In the genomic region with DNA sequence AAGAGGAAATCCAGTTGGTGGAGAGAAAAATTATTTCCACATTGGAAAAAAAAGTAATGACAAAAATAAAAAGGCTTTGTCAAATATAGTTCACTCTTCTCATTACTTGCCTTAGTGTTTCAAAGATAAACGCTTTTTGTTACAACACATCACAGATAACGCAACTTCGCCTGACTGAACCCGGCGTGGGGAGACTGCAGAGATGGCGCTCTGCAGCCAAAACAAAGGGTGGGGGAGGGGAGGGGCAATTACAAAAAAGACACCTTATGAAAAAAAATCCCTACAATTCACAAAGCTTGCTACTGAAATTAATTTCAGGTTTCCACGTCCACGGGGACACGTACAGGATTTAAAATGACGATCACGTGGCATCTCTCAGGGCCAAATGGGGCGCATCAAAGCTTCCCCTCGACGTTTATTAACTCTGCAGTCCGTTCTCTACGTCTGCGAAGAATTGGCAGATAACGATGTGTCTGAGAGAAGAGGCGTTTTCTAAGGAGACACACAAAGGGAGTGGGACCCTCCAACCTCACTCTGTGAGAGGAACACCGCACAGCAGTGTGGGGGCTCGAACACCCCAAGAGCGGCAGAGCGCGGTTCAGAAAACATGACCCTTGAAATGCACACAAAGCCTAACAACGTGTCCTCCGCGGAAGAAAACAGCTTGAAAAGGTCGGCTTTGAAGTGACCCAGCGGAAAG, we compare ENCODE assay signal across 8 cellular contexts. TPM values are rescaled to one million over a fixed set of nuclear protein-coding genes. Genes with fewer than 3 reads are reported as not detected.
DNase-seq lines count a peak whose midpoint lies in the region; ATAC-seq, FAIRE-seq and TF ChIP-seq lines count a peak whose summit lies in the region.

No MANE protein-coding gene starts in this region.

- no peak for ATAC-seq in left cardiac atrium
- no peak for ATAC-seq in GM12878
- no peak for ATAC-seq in memory B cell (ENCODE audit: low read depth)
- ATAC-seq in upper lobe of left lung (ENCODE audit: low FRiP score in 2 of 2) = peak in 1 of 2 donors; percentile 0
- no peak for ATAC-seq in HG03097 (IDR thresholded peaks at IDR 0.05; ENCODE audit: low FRiP score, unreplicated experiment)

- no peaks in the 10 kb centered on the region for H3K9me3 Mint-ChIP-seq in memory B cell

- intact Hi-C loops in left cardiac atrium (cut with DNase I) = no loop called here
- intact Hi-C loops in GM12878 (cut with micrococcal nuclease; ENCODE audit: unreplicated experiment) = no loop called here

- H3K4me2 ChIP-seq in GM12878 (ENCODE audit: control insufficient read depth, insufficient read depth) = peak overlapping the region; percentile 99

- peaks cover 28% of the 10 kb centered on the region for H3K79me2 ChIP-seq in GM12878 (ENCODE audit: control insufficient read depth, insufficient read depth, low read length)

- no peaks in the 10 kb centered on the region for H3K27me3 ChIP-seq in cardiac muscle cell
- peaks cover 0 to 3% of the 10 kb centered on the region in 2 experiments; a peak in 3 of 4 replicates for H3K27me3 ChIP-seq in GM12878 (replicated peaks in 1 of 2; ENCODE audit: control insufficient read depth in 2 of 2, insufficient read depth in 2 of 2, low read length in 1 of 2)
- H3K27me3 ChIP-seq in upper lobe of left lung = peaks cover 0 to 9% (median 4%) of the 10 kb centered on the region in 4 donors

- peaks cover 14% of the 10 kb centered on the region for H3K4me1 Mint-ChIP-seq in memory B cell

- no peaks in the 10 kb centered on the region for H3K9me3 ChIP-seq in cardiac muscle cell (ENCODE audit: low read depth)
- no peaks in the 10 kb centered on the region for H3K9me3 ChIP-seq in GM12878 (replicated peaks; ENCODE audit: control insufficient read depth, insufficient read depth, low read length)
- H3K9me3 ChIP-seq in upper lobe of left lung = no peaks in the 10 kb centered on the region

- H3K4me3 Mint-ChIP-seq in memory B cell = peak overlapping the region; percentile 90

- CTCF ChIA-PET in GM12878 (lab: Yijun Ruan, JAX) = no interaction called here

- H3K36me3 ChIP-seq in cardiac muscle cell (peaks cover 7% of the 10 kb centered on the region), GM12878 (ENCODE audit: control insufficient read depth in 2 of 2, insufficient read depth in 2 of 2, low read length in 1 of 2) (no peaks in the 10 kb centered on the region), upper lobe of left lung (no peaks in the 10 kb centered on the region)

- no peak overlapping the region for H3K27ac ChIP-seq in cardiac muscle cell
- H3K27ac ChIP-seq in GM12878 (ENCODE audit: control insufficient read depth, insufficient read depth) = no peak overlapping the region
- H3K27ac ChIP-seq in upper lobe of left lung = peak overlapping the region; percentile 46 to 88 (median 64)

- FAIRE-seq in GM12878 (lab: Jason Lieb, UNC) = no peak

- H4K20me1 ChIP-seq in GM12878 (ENCODE audit: control insufficient read depth, insufficient read depth) = no peaks in the 10 kb centered on the region

- peaks cover 18% of the 10 kb centered on the region for H3K4me1 ChIP-seq in cardiac muscle cell (ENCODE audit: low read depth)
- H3K4me1 ChIP-seq in GM12878 (ENCODE audit: control insufficient read depth, insufficient read depth, low read length) = peaks cover 9% of the 10 kb centered on the region
- H3K4me1 ChIP-seq in upper lobe of left lung = peaks cover 5 to 33% (median 20%) of the 10 kb centered on the region in 4 donors

- SMC1A ChIA-PET in GM12878 (lab: Charles Lee; ENCODE audit: uncharacterized antibody, unreplicated experiment) = no interaction called here

- H3K9ac ChIP-seq in GM12878 (ENCODE audit: control insufficient read depth, insufficient read depth, low read length) = no peak overlapping the region

- peak overlapping the region; percentile 45 for H3K27ac Mint-ChIP-seq in memory B cell

- H3K36me3 Mint-ChIP-seq in memory B cell = no peaks in the 10 kb centered on the region

- RAD21 ChIA-PET in GM12878 (lab: Charles Lee; ENCODE audit: unreplicated experiment) = no interaction called here

- no peaks in the 10 kb centered on the region for H3K27me3 Mint-ChIP-seq in memory B cell

- 3% methylated on average over 29 of the region's 29 CpGs for WGBS in GM12878 (ENCODE audit: insufficient coverage, insufficient replicate concordance, low lambda C conversion rate, missing lambda C conversion rate)
- WGBS in upper lobe of left lung, 2 donors = 28 to 34% methylated on average over 27 to 29 of the region's 29 CpGs

- TF ChIP-seq POLR2A in GM12878 (IDR thresholded peaks at IDR 0.05; ENCODE audit: low read depth, low read length) (no peak), upper lobe of left lung (IDR thresholded peaks at IDR 0.05) (no peak)

- BruUV-seq in GM12878 (replicated peaks; lab: Mats Ljungman, UMichigan) = no TSS peak

- TF ChIP-seq RAD21 in GM12878 (IDR thresholded peaks at IDR 0.05; ENCODE audit: insufficient read depth, low read depth, low read length) = no peak

- H2AFZ ChIP-seq in GM12878 (ENCODE audit: control insufficient read depth, low read depth, low read length) = peak overlapping the region; percentile 40

- DNase-seq in cardiac muscle cell (ENCODE audit: low read depth in 1 of 2, low spot score in 1 of 2) = peak in 1 of 2 donors; percentile 68
- no peak for DNase-seq in left cardiac atrium
- DNase-seq in GM12878 (ENCODE audit: low read depth, low spot score) = no peak
- DNase-seq in memory B cell (ENCODE audit: low spot score in 2 of 2) = no peak
- DNase-seq in upper lobe of left lung = no peak
- no peak for DNase-seq in cerebellar cortex (ENCODE audit: low spot score)
- no peak for DNase-seq in NCI-H345 treated with DMSO at 0.1 percent for 48 hours (lab: John Stamatoyannopoulos, UW; ENCODE audit: unreplicated experiment)

- POLR2A ChIA-PET in GM12878 (lab: Charles Lee) = no interaction called here

- H3K4me3 ChIP-seq in cardiac muscle cell (peak overlapping the region; percentile 86), GM12878 (peak overlapping the region; percentile 84), upper lobe of left lung (peak overlapping the region; percentile 67 to 81 (median 78))

- TF ChIP-seq EP300 in GM12878 (IDR thresholded peaks at IDR 0.05; ENCODE audit: borderline replicate concordance in 1 of 2, control insufficient read depth in 1 of 2, low read depth in 2 of 2, low read length in 2 of 2) (no peak), upper lobe of left lung (IDR thresholded peaks at IDR 0.05) (no peak)

- in situ Hi-C loops in GM12878 (cut with MboI) = no loop called here

- TF ChIP-seq CTCF in cardiac muscle cell (IDR thresholded peaks at IDR 0.05; ENCODE audit: low read depth, low read length) (no peak), GM12878 (IDR thresholded peaks at IDR 0.05 in 2 of 3, conservative IDR thresholded peaks at IDR 0.05 in 1 of 3; ENCODE audit: control insufficient read depth in 2 of 3, extremely low read depth in 1 of 3, insufficient read depth in 1 of 3, low read depth in 3 of 3, low read length in 3 of 3) (no peak), upper lobe of left lung (IDR thresholded peaks at IDR 0.05) (no peak)

TF ChIP-seq in GM12878, 131 proteins besides CTCF, POLR2A, EP300 and RAD21 (continues in another document):
- no peak for TF ChIP-seq CREM (IDR thresholded peaks at IDR 0.05; ENCODE audit: low read depth)
- no peak for TF ChIP-seq KLF5 (IDR thresholded peaks at IDR 0.05; ENCODE audit: partially characterized antibody)
- no peak for TF ChIP-seq ZBTB4 (CRISPR knock-in tag; IDR thresholded peaks at IDR 0.05)

RNA-seq across cellular contexts. Expression of gene AFDN, which starts 1.5 kb away (rescaled TPM):
- total RNA-seq in cardiac muscle cell (113 and 299 TPM in 2 replicates), left cardiac atrium (10 to 100 TPM; 53.9 to 57.1 TPM), GM12878 (2014; rRNA removed) (47.2 and 52.8 TPM in 2 replicates), GM12878 (2014; rRNA removed; fragmentation: Illumina TruSeq; extraction: Trizol) (65.4 and 65.7 TPM in 2 replicates), GM12878 (2021) (67.8 and 68.2 TPM in 2 replicates), upper lobe of left lung (100 to 1,000 TPM; 149 to 517 (median 265) TPM)
- polyA plus RNA-seq in cardiac muscle cell (119 and 172 TPM in 2 replicates), GM12878 (2011; rRNA removed) (40.7 and 43.0 TPM in 2 replicates), GM12878 (2014; fragmentation: Illumina TruSeq; extraction: Trizol) (58.5 and 89.6 TPM in 2 replicates), GM12878 (2014; fragmentation: Nextera tagmentation; extraction: Ambion mirVana) (1 to 10 TPM; 5.7 to 8.7 TPM), GM12878 (2014; rRNA removed) (48.5 and 50.2 TPM in 2 replicates), GM12878 (2016; fragmentation: Nextera tagmentation; extraction: Ambion mirVana) (10 to 100 TPM in 1 of 2 experiments, 1 to 10 TPM in 1; 7.2 to 11.8 TPM)
- 295 and 304 TPM in 2 replicates for total RNA-seq in GM12878 (2013; cell fraction: nucleolus; rRNA removed)
- 13.2 TPM for polyA plus RNA-seq in GM12878 (2011; ENCODE audit: low read depth)
- polyA plus RNA-seq in GM12878 (2011; cell fraction: cytosol; rRNA removed) = 19.6 and 21.3 TPM in 2 replicates
- polyA plus RNA-seq in GM12878 (2011; cell fraction: nucleus; rRNA removed) = 121 and 135 TPM in 2 replicates
- 18.5 and 22.9 TPM in 2 replicates for polyA plus RNA-seq in GM12878 (2012)
- 60.1 and 66.5 TPM in 2 replicates for polyA minus RNA-seq in GM12878 (2011; rRNA and poly(A)+ RNA removed)
- 17.5 and 23.0 TPM in 2 replicates for polyA minus RNA-seq in GM12878 (2011; cell fraction: cytosol; rRNA and poly(A)+ RNA removed)
- polyA minus RNA-seq in GM12878 (2011; cell fraction: nucleus; rRNA and poly(A)+ RNA removed) = 88.6 and 122 TPM in 2 replicates

Comparison
In these comparisons a context has a peak if more than half of its experiments do, and no peak if none do; other contexts are left out.
1. H3K27ac ChIP-seq: peak in upper lobe of left lung (4 of 4); none in cardiac muscle cell (single experiment) and GM12878 (single experiment).
2. Peak in every context shown above with its lines, with median percentiles within 50 percentile points of each other: H3K4me3 ChIP-seq.